In genomic region chr2:96625571-96626552, GRCh38 we compare ENCODE assay signal across 1 cellular context.
TF ChIP-seq lines count a peak whose summit lies in the region.

No MANE protein-coding gene starts in this region.

TF ChIP-seq in WTC11, 78 proteins besides CTCF, POLR2A, EP300 and RAD21 (continued from another document):
- TF ChIP-seq ZMAT4 (CRISPR knock-in tag; IDR thresholded peaks at IDR 0.05) (no peak), ZNF281 (CRISPR knock-in tag; IDR thresholded peaks at IDR 0.05) (no peak), JUN (CRISPR knock-in tag; IDR thresholded peaks at IDR 0.05) (no peak), JAZF1 (CRISPR knock-in tag; IDR thresholded peaks at IDR 0.05) (no peak), NR1H2 (CRISPR knock-in tag; IDR thresholded peaks at IDR 0.05) (no peak), ZNF512 (CRISPR knock-in tag; IDR thresholded peaks at IDR 0.05; ENCODE audit: borderline replicate concordance) (no peak)
